8 cellular contexts compared by ENCODE assay signal in genomic region chr9:124894741-124895170, GRCh38. TPM values are rescaled to one million over a fixed set of nuclear protein-coding genes. Genes with fewer than 3 reads are reported as not detected.
DNase-seq lines count a peak whose midpoint lies in the region; ATAC-seq and TF ChIP-seq lines count a peak whose summit lies in the region.

No MANE protein-coding gene starts in this region.

- peak; percentile 71 for TF ChIP-seq CTCF in fibroblast of the aortic adventitia (IDR thresholded peaks at IDR 0.05; ENCODE audit: insufficient read depth, low read length)

- ATAC-seq in GM21526 (IDR thresholded peaks at IDR 0.05; ENCODE audit: low FRiP score, unreplicated experiment) = no peak

- DNase-seq in NCI-H1105 treated with DMSO at 0.1 percent for 48 hours (lab: John Stamatoyannopoulos, UW) = peak; percentile 18
- DNase-seq in NCI-H1105 (lab: John Stamatoyannopoulos, UW) = no peak
- DNase-seq in HT-29 (ENCODE audit: low spot score) = peak; percentile 47
- DNase-seq in activated CD4-positive, alpha-beta T cell treated with anti-CD3 and anti-CD28 coated beads for 48 hours = peak; percentile 17
- peak; percentile 58 for DNase-seq in fibroblast of the aortic adventitia (ENCODE audit: low read depth)
- DNase-seq in putamen (ENCODE audit: low spot score) = peak; percentile 55
- no peak for DNase-seq in SHP77 treated with DMSO at 0.1 percent for 48 hours (lab: John Stamatoyannopoulos, UW)

- no peak overlapping the region for H3K4me3 ChIP-seq in fibroblast of the aortic adventitia (ENCODE audit: low read depth, low read length)

RNA-seq across cellular contexts. Expression of gene ARPC5L, which starts 32.8 kb away (rescaled TPM):
- 66.9 and 76.1 TPM in 2 replicates for total RNA-seq in HT-29 (2014; rRNA removed; shearing (Covaris generic))
- 19.6 and 21.3 TPM in 2 replicates for total RNA-seq in fibroblast of the aortic adventitia (ENCODE audit: low replicate concordance)

RNA-seq across cellular contexts. Expression of gene RPL35, which starts 33.0 kb away (rescaled TPM):
- total RNA-seq in HT-29 (2014; rRNA removed; shearing (Covaris generic)) = 3,028 and 3,073 TPM in 2 replicates
- 356 and 2,683 TPM in 2 replicates for total RNA-seq in fibroblast of the aortic adventitia (ENCODE audit: low replicate concordance)

RNA-seq across cellular contexts. Expression of gene WDR38, which starts 41.5 kb away (rescaled TPM):
- not detected in 2 replicates for total RNA-seq in HT-29 (2014; rRNA removed; shearing (Covaris generic))
- not detected in 2 replicates for total RNA-seq in fibroblast of the aortic adventitia (ENCODE audit: low replicate concordance)

RNA-seq across cellular contexts. Expression of gene GOLGA1, which starts 46.1 kb away (rescaled TPM):
- total RNA-seq in HT-29 (2014; rRNA removed; shearing (Covaris generic)) = 5.0 and 5.4 TPM in 2 replicates
- 13.9 and 53.1 TPM in 2 replicates for total RNA-seq in fibroblast of the aortic adventitia (ENCODE audit: low replicate concordance)

Comparison
In these comparisons a context has a peak if more than half of its experiments do, and no peak if none do; other contexts are left out.
1. DNase-seq: peak in NCI-H1105 treated with DMSO at 0.1 percent for 48 hours (single experiment), HT-29 (single experiment), activated CD4-positive, alpha-beta T cell treated with anti-CD3 and anti-CD28 coated beads for 48 hours (single experiment), fibroblast of the aortic adventitia (single experiment) and putamen (single experiment); none in NCI-H1105 (single experiment) and SHP77 treated with DMSO at 0.1 percent for 48 hours (single experiment).